In the genomic region with DNA sequence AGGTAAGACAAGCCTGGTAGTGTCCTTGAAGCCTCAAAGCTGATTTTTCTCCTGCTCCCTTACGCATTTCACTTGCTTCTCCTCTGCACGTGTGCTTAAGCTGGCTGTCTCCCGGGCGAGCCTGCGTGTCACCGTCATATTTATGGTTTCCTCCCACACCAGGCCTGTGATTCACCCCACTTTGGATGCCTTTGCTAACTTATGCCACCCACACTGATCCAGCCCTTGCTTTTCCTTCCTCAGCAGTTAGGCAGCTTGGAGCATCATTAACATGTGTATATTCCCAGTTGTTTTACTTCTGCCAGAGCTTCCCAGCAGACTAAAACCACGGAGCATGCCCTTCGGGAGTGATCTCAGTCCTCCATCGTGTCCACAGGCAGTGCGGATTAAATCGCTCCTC, we compare ENCODE assay signal across 1 cellular context.
TF ChIP-seq lines count a peak whose summit lies in the region.

No MANE protein-coding gene starts in this region.

TF ChIP-seq in IMR-90, 13 proteins besides CTCF, POLR2A, EP300 and RAD21 (continued from another document):
- TF ChIP-seq, protein P1, sequence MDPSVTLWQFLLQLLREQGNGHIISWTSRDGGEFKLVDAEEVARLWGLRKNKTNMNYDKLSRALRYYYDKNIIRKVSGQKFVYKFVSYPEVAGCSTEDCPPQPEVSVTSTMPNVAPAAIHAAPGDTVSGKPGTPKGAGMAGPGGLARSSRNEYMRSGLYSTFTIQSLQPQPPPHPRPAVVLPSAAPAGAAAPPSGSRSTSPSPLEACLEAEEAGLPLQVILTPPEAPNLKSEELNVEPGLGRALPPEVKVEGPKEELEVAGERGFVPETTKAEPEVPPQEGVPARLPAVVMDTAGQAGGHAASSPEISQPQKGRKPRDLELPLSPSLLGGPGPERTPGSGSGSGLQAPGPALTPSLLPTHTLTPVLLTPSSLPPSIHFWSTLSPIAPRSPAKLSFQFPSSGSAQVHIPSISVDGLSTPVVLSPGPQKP (IDR thresholded peaks at IDR 0.05; ENCODE audit: borderline replicate concordance, low read depth, low read length): no peak
- TF ChIP-seq USF2 (IDR thresholded peaks at IDR 0.05; ENCODE audit: low read depth, low read length): peak; percentile 78
- TF ChIP-seq MAZ (IDR thresholded peaks at IDR 0.05; ENCODE audit: borderline replicate concordance, low read depth, low read length): peak; percentile 43; the same call in 1 of the 2 replicates
- TF ChIP-seq SMC3 (IDR thresholded peaks at IDR 0.05; ENCODE audit: low read depth, low read length): 0 out of 2 replicates have a peak, but pooled peaks have one; percentile 5
- no peak for TF ChIP-seq NFE2L2 (IDR thresholded peaks at IDR 0.05; ENCODE audit: low read depth, low read length)
- TF ChIP-seq MXI1 (IDR thresholded peaks at IDR 0.05; ENCODE audit: borderline replicate concordance, low read depth, low read length): peak; percentile 99
- 0 out of 2 replicates have a peak, but pooled peaks have one; percentile 36 for TF ChIP-seq CEBPB (IDR thresholded peaks at IDR 0.05; ENCODE audit: low read depth, low read length)
- no peak for TF ChIP-seq RFX5 (IDR thresholded peaks at IDR 0.05; ENCODE audit: low read depth, low read length)
TF ChIP-seq in IMR-90: peak in this region for 9.
